Comparison of ENCODE assay signal across 11 cellular contexts in the genomic region with DNA sequence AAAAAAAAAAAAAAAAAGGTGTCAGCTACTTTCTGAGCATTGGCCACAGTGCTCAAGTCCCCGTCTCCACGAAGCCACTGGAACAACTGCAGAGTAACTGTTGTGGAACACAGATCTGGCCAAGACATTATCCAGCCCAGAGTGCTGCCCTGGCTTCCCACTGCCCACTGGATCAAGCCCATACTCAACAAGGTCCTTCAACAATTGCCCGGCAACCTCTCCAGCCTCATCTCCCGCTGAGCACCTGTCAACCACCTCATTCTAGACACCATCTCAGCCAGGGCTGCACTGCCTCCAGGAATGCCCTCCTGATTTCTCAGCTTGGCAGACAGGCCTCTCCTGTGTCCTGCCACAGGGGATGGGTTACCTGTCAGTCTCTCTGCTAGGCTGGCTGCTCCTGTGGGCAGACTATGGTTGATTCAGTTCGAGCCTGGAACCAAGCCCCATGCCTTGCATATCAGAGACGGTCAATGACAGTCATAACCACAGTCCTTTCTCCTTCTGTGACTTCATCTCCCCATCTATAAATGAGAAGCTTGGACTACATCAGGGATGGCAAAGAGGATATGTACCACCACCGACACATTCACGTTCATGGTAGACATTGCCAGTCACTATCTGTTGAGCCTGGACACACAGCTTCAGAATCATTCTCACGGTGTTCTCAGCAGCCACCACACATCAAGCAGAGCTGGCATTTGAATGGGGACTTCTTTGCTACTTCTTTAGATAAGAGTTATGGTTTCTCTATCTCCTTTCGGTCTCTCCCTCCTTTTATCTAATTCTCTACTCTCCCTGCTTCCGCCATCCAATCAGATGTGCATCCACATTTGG.
DNase-seq lines count a peak whose midpoint lies in the region; ATAC-seq and TF ChIP-seq lines count a peak whose summit lies in the region.
"Had no signal": no experiment of that assay in that cellular context is flagged by ENCODE, and none has a peak within 500 bp of the region (broad histone marks: within the 10 kb centered on the region; RNA-seq: fewer than 3 reads in every experiment).

No MANE protein-coding gene starts in this region.

- BruUV-seq in IMR-90 (replicated peaks; lab: Mats Ljungman, UMichigan): no TSS peak

- peak overlapping the region; percentile 74; the same call in 1 of the 2 replicates for H3K27ac ChIP-seq in IMR-90 (ENCODE audit: insufficient read depth, low read length)
- H3K27ac ChIP-seq in liver (ENCODE audit: low read depth in 1 of 2, low read length in 2 of 2): peak overlapping the region; percentile 94 to 97
- peak overlapping the region; percentile 91 for H3K27ac ChIP-seq in subcutaneous abdominal adipose tissue (ENCODE audit: low read depth, low read length)

- dilution Hi-C loops in IMR-90 (cut with HindIII; ENCODE audit: low sequenced_read_pairs, unreplicated experiment): no loop called here

- H3K4me3 ChIP-seq in IMR-90 (ENCODE audit: insufficient read depth, low read depth, low read length) (no peak overlapping the region), adipocyte (ENCODE audit: low read length) (no peak overlapping the region), liver (ENCODE audit: low read depth in 1 of 3, low read length in 3 of 3) (peak overlapping the region; percentile 19 to 66 (median 46)), subcutaneous abdominal adipose tissue (ENCODE audit: low read depth in 1 of 5, low read length in 5 of 5) (no peak overlapping the region)

- H3K27me3 ChIP-seq in IMR-90 (ENCODE audit: control insufficient read depth, insufficient read depth, low read length) (no peaks in the 10 kb centered on the region), adipocyte (replicated peaks; ENCODE audit: control insufficient read depth, insufficient read depth, low read length) (no peaks in the 10 kb centered on the region), liver (ENCODE audit: control insufficient read depth in 4 of 4, insufficient read depth in 4 of 4, low read length in 3 of 4) (no peaks in the 10 kb centered on the region), subcutaneous abdominal adipose tissue (ENCODE audit: control insufficient read depth in 5 of 5, insufficient read depth in 4 of 5, low read length in 5 of 5) (no peaks in the 10 kb centered on the region)

- 0 out of 2 replicates have a peak overlapping the region, but pooled peaks have one; percentile 21 for H3K9ac ChIP-seq in IMR-90 (ENCODE audit: low read depth, low read length)
- peak overlapping the region; percentile 75 for H3K9ac ChIP-seq in adipocyte (ENCODE audit: low read length)
- peak overlapping the region; percentile 5 to 66 for H3K9ac ChIP-seq in liver (ENCODE audit: low read depth in 1 of 2, low read length in 2 of 2)
- H3K9ac ChIP-seq in subcutaneous abdominal adipose tissue (ENCODE audit: low read length in 5 of 5): peak overlapping the region in 2 of 5 donors; percentile 28 to 48

- H2AK9ac ChIP-seq in IMR-90 (replicated peaks; ENCODE audit: low read depth, low read length, poor library complexity): peak overlapping the region; percentile 55

- no peak overlapping the region for H3K56ac ChIP-seq in IMR-90 (ENCODE audit: extremely low read depth, insufficient read depth, low read length)

- H2AK5ac ChIP-seq in IMR-90 (ENCODE audit: low read depth, low read length): peak overlapping the region; percentile 91

- peak overlapping the region; percentile 32; the same call in 1 of the 2 replicates for H4K5ac ChIP-seq in IMR-90 (ENCODE audit: low read depth, low read length)

- H3K14ac ChIP-seq in IMR-90 (replicated peaks; ENCODE audit: low read depth, low read length): peak overlapping the region; percentile 62; the same call in 1 of the 2 replicates

- POLR2A ChIA-PET in IMR-90 (lab: Charles Lee; ENCODE audit: unreplicated experiment): no interaction called here

- peaks cover 44% of the 10 kb centered on the region for H3K9me1 ChIP-seq in IMR-90 (ENCODE audit: insufficient read depth, low read length)

- WGBS in IMR-90 (ENCODE audit: extremely low coverage in 2 of 2, insufficient read length in 1 of 2), 2 experiments: 100% methylated on average over 4 of the region's 11 CpGs; no CpG with 5 or more reads in 1 of the 2 experiments
- 49% methylated on average over 11 of the region's 11 CpGs for WGBS in liver

- TF ChIP-seq POLR2A in IMR-90 (IDR thresholded peaks at IDR 0.05; ENCODE audit: low read depth, low read length): no peak

- H3K9me3 ChIP-seq in IMR-90 (ENCODE audit: control insufficient read depth, insufficient read depth, low read length): no peaks in the 10 kb centered on the region
- no peaks in the 10 kb centered on the region for H3K9me3 ChIP-seq in adipocyte (ENCODE audit: control insufficient read depth, low read length)
- no peaks in the 10 kb centered on the region for H3K9me3 ChIP-seq in liver (ENCODE audit: control insufficient read depth in 4 of 4, low read length in 3 of 4)
- H3K9me3 ChIP-seq in subcutaneous abdominal adipose tissue (ENCODE audit: control insufficient read depth in 5 of 5, low read length in 5 of 5): no peaks in the 10 kb centered on the region

- H2AFZ ChIP-seq in IMR-90 (replicated peaks; ENCODE audit: low read length, poor library complexity): no peak overlapping the region

- peak overlapping the region; percentile 54; the same call in 1 of the 2 replicates for H4K91ac ChIP-seq in IMR-90 (ENCODE audit: insufficient read depth, low read depth, low read length)

- H3K36me3 ChIP-seq in IMR-90 (ENCODE audit: control insufficient read depth, insufficient read depth, low read length) (peaks cover 19% of the 10 kb centered on the region), adipocyte (ENCODE audit: control insufficient read depth, insufficient read depth, low read length, severe bottlenecking) (peaks cover 13% of the 10 kb centered on the region), liver (ENCODE audit: control insufficient read depth in 4 of 4, insufficient read depth in 3 of 4, low read depth in 1 of 4, low read length in 3 of 4) (peaks cover 0 to 7% (median 1%) of the 10 kb centered on the region in 4 donors), subcutaneous abdominal adipose tissue (ENCODE audit: control insufficient read depth in 5 of 5, insufficient read depth in 5 of 5, low read length in 5 of 5) (peaks cover 0 to 16% (median 9%) of the 10 kb centered on the region in 5 donors)

- TF ChIP-seq CTCF in IMR-90 (conservative IDR thresholded peaks at IDR 0.05; ENCODE audit: low read depth, low read length): no peak
- TF ChIP-seq CTCF in liver (IDR thresholded peaks at IDR 0.05; ENCODE audit: low read depth, low read length, missing input control): no peak

- 0 out of 2 replicates have a peak overlapping the region, but pooled peaks have one; percentile 57 for H3K23ac ChIP-seq in IMR-90 (ENCODE audit: low read depth, low read length)

- H3K4me2 ChIP-seq in IMR-90 (ENCODE audit: low read depth, low read length): 0 out of 2 replicates have a peak overlapping the region, but pooled peaks have one; percentile 6

- H2BK120ac ChIP-seq in IMR-90 (ENCODE audit: low read depth, low read length): peak overlapping the region; percentile 45

- DNase-seq in IMR-90 (no peak), adipocyte (ENCODE audit: low read depth) (no peak), kidney glomerular epithelial cell (lab: John Stamatoyannopoulos, UW) (no peak), sciatic nerve (ENCODE audit: low spot score) (no peak)
- DNase-seq: anterior cingulate cortex; hypothalamus; NCI-H2081; stimulated activated naive CD4-positive, alpha-beta T cell treated with Interleukin-2 at 50 U/mL for 16 hours had no signal

- peaks cover 70% of the 10 kb centered on the region for H3K4me1 ChIP-seq in IMR-90 (ENCODE audit: control insufficient read depth, insufficient read depth, low read length)
- peaks cover 74% of the 10 kb centered on the region for H3K4me1 ChIP-seq in adipocyte (ENCODE audit: control insufficient read depth, insufficient read depth, low read length)
- H3K4me1 ChIP-seq in liver (ENCODE audit: control insufficient read depth in 4 of 4, insufficient read depth in 4 of 4, low read length in 3 of 4): peaks cover 21 to 79% (median 55%) of the 10 kb centered on the region in 4 donors
- peaks cover 29 to 75% (median 74%) of the 10 kb centered on the region in 5 donors for H3K4me1 ChIP-seq in subcutaneous abdominal adipose tissue (ENCODE audit: control insufficient read depth in 5 of 5, insufficient read depth in 5 of 5, low read length in 5 of 5)

- H4K20me1 ChIP-seq in IMR-90 (ENCODE audit: insufficient read depth, low read length): peaks cover 8% of the 10 kb centered on the region; the same call in 1 of the 2 replicates

- ATAC-seq in IMR-90 (ENCODE audit: low read depth): no peak
- no peak for ATAC-seq in sciatic nerve
- no peak for ATAC-seq in HG02870 (IDR thresholded peaks at IDR 0.05; ENCODE audit: unreplicated experiment)

- peak overlapping the region; percentile 63 for H3K18ac ChIP-seq in IMR-90 (ENCODE audit: low read depth, low read length)

- H4K8ac ChIP-seq in IMR-90 (ENCODE audit: low read depth in 2 of 2, low read length in 2 of 2): peak overlapping the region in 1 of 2 experiments; percentile 88; a peak in 2 of 4 replicates

- H2BK20ac ChIP-seq in IMR-90 (ENCODE audit: low read depth, low read length): peak overlapping the region; percentile 63; the same call in 1 of the 2 replicates

- peak overlapping the region; percentile 48 for H2BK5ac ChIP-seq in IMR-90 (ENCODE audit: low read depth, low read length, poor library complexity, severe bottlenecking)

- peak overlapping the region; percentile 35 for H3K4ac ChIP-seq in IMR-90 (ENCODE audit: low read depth, low read length)

- intact Hi-C loops in IMR-90 (cut with micrococcal nuclease) (no loop called here), sciatic nerve (cut with DNase I) (loop anchor here (10.0 kb wide), 2 partner anchors 128 to 208 kb away; partner anchors contain the start of gene SSBP3)

- CTCF ChIA-PET in IMR-90 (lab: Yijun Ruan, JAX): no interaction called here

- in situ Hi-C loops in IMR-90 (cut with MboI; ENCODE audit: low sequenced_read_pairs): no loop called here

- H2BK15ac ChIP-seq in IMR-90 (ENCODE audit: low read depth, low read length): peak overlapping the region; percentile 74; the same call in 2 of the 3 replicates

- H3K79me1 ChIP-seq in IMR-90 (ENCODE audit: low read depth in 1 of 2, low read length in 2 of 2): peaks cover 36 to 80% of the 10 kb centered on the region in 2 experiments

- TF ChIP-seq RAD21 in IMR-90 (IDR thresholded peaks at IDR 0.05; ENCODE audit: low read length): no peak
- no peak for TF ChIP-seq RAD21 in liver (IDR thresholded peaks at IDR 0.05)

TF ChIP-seq in IMR-90, 13 proteins besides CTCF, POLR2A, EP300 and RAD21 (continues in another document):
- TF ChIP-seq CEBPB (IDR thresholded peaks at IDR 0.05; ENCODE audit: low read depth, low read length): no peak
- no peak for TF ChIP-seq NFE2L2 (IDR thresholded peaks at IDR 0.05; ENCODE audit: low read depth, low read length)
- TF ChIP-seq FOS (IDR thresholded peaks at IDR 0.05; ENCODE audit: low read depth, low read length): no peak
- TF ChIP-seq CHD1 (IDR thresholded peaks at IDR 0.05; ENCODE audit: low read depth, low read length): no peak

TF ChIP-seq in liver, 16 proteins besides CTCF, POLR2A, EP300 and RAD21 (continues in another document):
- TF ChIP-seq YY1 (IDR thresholded peaks at IDR 0.05): no peak
- TF ChIP-seq JUND (IDR thresholded peaks at IDR 0.05): no peak

Comparison
In these comparisons a context has a peak if more than half of its experiments do, and no peak if none do; other contexts are left out.
1. H3K4me3 ChIP-seq: peak in liver (3 of 3); none in IMR-90 (single experiment), adipocyte (single experiment) and subcutaneous abdominal adipose tissue (0 of 5).
2. Peak in every context shown above with its lines, with median percentiles within 50 percentile points of each other: H3K27ac ChIP-seq.